In the genomic region with DNA sequence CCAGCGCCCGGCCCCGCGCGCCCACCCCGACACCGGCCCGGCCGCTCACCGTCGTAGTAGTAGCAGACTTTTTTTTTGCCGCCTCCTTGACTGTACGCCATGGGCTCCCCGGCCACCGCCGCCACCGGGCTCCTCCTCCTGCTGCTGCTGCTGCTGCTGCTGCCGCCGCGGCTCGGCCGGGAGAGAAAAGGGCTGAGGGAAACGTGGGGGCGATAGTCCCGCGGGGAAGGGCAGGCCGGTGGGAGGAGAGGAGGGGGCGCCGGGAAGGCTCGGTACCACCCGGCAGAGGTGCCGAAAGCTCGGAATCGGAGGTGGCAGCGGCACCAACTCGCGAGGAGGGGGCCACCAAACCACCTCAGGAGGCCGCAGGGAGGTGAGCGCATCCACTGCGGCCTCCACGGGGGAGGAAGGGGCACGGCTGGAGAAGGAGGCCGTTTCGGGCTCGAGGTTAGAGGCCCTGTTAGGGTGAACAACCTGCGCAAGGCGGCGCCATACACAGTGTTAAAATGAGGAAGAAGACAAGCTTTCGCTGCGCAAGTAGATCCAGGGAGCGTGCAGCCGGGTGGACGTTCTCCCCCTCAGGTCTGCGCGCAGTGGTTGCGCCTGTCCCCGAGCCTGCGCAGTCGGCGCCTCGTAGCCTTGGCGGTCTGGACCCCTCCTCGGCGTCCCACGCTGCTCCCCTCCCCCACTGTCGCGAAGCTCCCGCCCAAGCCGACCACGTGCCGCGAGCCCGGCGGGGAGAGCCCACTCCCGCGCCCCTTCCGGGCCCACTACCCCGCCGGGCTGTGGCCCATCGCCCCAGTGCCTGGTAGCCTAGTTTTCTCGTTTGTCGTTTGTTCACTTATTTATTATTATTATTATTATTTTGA, we compare ENCODE assay signal across 1 cellular context.
TF ChIP-seq lines count a peak whose summit lies in the region.

TSS of gene HDAC2 (minus strand) at position 341 of the 869 bp plus-strand sequence. CDS start at position 101, 240 bp downstream.

TF ChIP-seq in HEK293, 187 proteins besides CTCF, POLR2A, EP300 and RAD21 (continued from another document and continues in another):
- TF ChIP-seq, protein P1, sequence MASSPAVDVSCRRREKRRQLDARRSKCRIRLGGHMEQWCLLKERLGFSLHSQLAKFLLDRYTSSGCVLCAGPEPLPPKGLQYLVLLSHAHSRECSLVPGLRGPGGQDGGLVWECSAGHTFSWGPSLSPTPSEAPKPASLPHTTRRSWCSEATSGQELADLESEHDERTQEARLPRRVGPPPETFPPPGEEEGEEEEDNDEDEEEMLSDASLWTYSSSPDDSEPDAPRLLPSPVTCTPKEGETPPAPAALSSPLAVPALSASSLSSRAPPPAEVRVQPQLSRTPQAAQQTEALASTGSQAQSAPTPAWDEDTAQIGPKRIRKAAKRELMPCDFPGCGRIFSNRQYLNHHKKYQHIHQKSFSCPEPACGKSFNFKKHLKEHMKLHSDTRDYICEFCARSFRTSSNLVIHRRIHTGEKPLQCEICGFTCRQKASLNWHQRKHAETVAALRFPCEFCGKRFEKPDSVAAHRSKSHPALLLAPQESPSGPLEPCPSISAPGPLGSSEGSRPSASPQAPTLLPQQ (tag by site-specific recombination; IDR thresholded peaks at IDR 0.05) = peak; percentile 98
- no peak for TF ChIP-seq ZNF830 (tag by site-specific recombination; IDR thresholded peaks at IDR 0.05; ENCODE audit: low read depth)
- TF ChIP-seq, protein P2, sequence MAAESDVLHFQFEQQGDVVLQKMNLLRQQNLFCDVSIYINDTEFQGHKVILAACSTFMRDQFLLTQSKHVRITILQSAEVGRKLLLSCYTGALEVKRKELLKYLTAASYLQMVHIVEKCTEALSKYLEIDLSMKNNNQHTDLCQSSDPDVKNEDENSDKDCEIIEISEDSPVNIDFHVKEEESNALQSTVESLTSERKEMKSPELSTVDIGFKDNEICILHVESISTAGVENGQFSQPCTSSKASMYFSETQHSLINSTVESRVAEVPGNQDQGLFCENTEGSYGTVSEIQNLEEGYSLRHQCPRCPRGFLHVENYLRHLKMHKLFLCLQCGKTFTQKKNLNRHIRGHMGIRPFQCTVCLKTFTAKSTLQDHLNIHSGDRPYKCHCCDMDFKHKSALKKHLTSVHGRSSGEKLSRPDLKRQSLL (tag by site-specific recombination; IDR thresholded peaks at IDR 0.05) = no peak
- TF ChIP-seq ZNF350 (tag by site-specific recombination; IDR thresholded peaks at IDR 0.05) = no peak
- 0 out of 2 replicates have a peak, but pooled peaks have one; percentile 27 for TF ChIP-seq ZNF148 (tag by site-specific recombination; IDR thresholded peaks at IDR 0.05; ENCODE audit: borderline replicate concordance)
- peak; percentile 68 for TF ChIP-seq ZNF600 (tag by site-specific recombination; IDR thresholded peaks at IDR 0.05)
- TF ChIP-seq ZNF157 (tag by site-specific recombination; IDR thresholded peaks at IDR 0.05) = no peak
- TF ChIP-seq ZFP41 (tag by site-specific recombination; IDR thresholded peaks at IDR 0.05; ENCODE audit: borderline replicate concordance) = no peak
- TF ChIP-seq ZNF24 (tag by site-specific recombination; IDR thresholded peaks at IDR 0.05) = 0 out of 2 replicates have a peak, but pooled peaks have one; percentile 56
- no peak for TF ChIP-seq PRDM6 (tag by site-specific recombination; IDR thresholded peaks at IDR 0.05)
- TF ChIP-seq ZNF792 (tag by site-specific recombination; IDR thresholded peaks at IDR 0.05) = no peak
- TF ChIP-seq, protein P3, sequence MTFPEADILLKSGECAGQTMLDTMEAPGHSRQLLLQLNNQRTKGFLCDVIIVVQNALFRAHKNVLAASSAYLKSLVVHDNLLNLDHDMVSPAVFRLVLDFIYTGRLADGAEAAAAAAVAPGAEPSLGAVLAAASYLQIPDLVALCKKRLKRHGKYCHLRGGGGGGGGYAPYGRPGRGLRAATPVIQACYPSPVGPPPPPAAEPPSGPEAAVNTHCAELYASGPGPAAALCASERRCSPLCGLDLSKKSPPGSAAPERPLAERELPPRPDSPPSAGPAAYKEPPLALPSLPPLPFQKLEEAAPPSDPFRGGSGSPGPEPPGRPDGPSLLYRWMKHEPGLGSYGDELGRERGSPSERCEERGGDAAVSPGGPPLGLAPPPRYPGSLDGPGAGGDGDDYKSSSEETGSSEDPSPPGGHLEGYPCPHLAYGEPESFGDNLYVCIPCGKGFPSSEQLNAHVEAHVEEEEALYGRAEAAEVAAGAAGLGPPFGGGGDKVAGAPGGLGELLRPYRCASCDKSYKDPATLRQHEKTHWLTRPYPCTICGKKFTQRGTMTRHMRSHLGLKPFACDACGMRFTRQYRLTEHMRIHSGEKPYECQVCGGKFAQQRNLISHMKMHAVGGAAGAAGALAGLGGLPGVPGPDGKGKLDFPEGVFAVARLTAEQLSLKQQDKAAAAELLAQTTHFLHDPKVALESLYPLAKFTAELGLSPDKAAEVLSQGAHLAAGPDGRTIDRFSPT (tag by site-specific recombination; IDR thresholded peaks at IDR 0.05) = peak; percentile 93
- no peak for TF ChIP-seq OVOL3 (tag by site-specific recombination; IDR thresholded peaks at IDR 0.05)
- no peak for TF ChIP-seq ZNF266 (tag by site-specific recombination; IDR thresholded peaks at IDR 0.05; ENCODE audit: low read depth)
- peak; percentile 78; the same call in 1 of the 2 replicates for TF ChIP-seq ZNF785 (tag by site-specific recombination; IDR thresholded peaks at IDR 0.05)
- TF ChIP-seq ZNF776 (tag by site-specific recombination; IDR thresholded peaks at IDR 0.05; ENCODE audit: borderline replicate concordance) = no peak
- no peak for TF ChIP-seq ZNF132 (tag by site-specific recombination; IDR thresholded peaks at IDR 0.05; ENCODE audit: borderline replicate concordance)
- no peak for TF ChIP-seq ZNF202 (tag by site-specific recombination; IDR thresholded peaks at IDR 0.05; ENCODE audit: borderline replicate concordance)
- TF ChIP-seq, protein P4, sequence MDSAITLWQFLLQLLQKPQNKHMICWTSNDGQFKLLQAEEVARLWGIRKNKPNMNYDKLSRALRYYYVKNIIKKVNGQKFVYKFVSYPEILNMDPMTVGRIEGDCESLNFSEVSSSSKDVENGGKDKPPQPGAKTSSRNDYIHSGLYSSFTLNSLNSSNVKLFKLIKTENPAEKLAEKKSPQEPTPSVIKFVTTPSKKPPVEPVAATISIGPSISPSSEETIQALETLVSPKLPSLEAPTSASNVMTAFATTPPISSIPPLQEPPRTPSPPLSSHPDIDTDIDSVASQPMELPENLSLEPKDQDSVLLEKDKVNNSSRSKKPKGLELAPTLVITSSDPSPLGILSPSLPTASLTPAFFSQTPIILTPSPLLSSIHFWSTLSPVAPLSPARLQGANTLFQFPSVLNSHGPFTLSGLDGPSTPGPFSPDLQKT (IDR thresholded peaks at IDR 0.05; ENCODE audit: borderline replicate concordance, low read depth, low read length) = no peak
- TF ChIP-seq KLF8 (tag by site-specific recombination; IDR thresholded peaks at IDR 0.05) = peak; percentile 69; the same call in 1 of the 2 replicates
- peak; percentile 83 for TF ChIP-seq ZNF341 (tag by site-specific recombination; IDR thresholded peaks at IDR 0.05; ENCODE audit: low read depth)
- TF ChIP-seq, protein P5, sequence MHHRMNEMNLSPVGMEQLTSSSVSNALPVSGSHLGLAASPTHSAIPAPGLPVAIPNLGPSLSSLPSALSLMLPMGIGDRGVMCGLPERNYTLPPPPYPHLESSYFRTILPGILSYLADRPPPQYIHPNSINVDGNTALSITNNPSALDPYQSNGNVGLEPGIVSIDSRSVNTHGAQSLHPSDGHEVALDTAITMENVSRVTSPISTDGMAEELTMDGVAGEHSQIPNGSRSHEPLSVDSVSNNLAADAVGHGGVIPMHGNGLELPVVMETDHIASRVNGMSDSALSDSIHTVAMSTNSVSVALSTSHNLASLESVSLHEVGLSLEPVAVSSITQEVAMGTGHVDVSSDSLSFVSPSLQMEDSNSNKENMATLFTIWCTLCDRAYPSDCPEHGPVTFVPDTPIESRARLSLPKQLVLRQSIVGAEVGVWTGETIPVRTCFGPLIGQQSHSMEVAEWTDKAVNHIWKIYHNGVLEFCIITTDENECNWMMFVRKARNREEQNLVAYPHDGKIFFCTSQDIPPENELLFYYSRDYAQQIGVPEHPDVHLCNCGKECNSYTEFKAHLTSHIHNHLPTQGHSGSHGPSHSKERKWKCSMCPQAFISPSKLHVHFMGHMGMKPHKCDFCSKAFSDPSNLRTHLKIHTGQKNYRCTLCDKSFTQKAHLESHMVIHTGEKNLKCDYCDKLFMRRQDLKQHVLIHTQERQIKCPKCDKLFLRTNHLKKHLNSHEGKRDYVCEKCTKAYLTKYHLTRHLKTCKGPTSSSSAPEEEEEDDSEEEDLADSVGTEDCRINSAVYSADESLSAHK (tag by site-specific recombination; IDR thresholded peaks at IDR 0.05) = peak; percentile 70; the same call in 1 of the 2 replicates
- TF ChIP-seq ZNF133 (tag by site-specific recombination; IDR thresholded peaks at IDR 0.05) = no peak
- peak; percentile 82; the same call in 1 of the 2 replicates for TF ChIP-seq ZSCAN5A (tag by site-specific recombination; IDR thresholded peaks at IDR 0.05)
- no peak for TF ChIP-seq ZNF174 (tag by site-specific recombination; IDR thresholded peaks at IDR 0.05)
- TF ChIP-seq SALL2 (tag by site-specific recombination; IDR thresholded peaks at IDR 0.05; ENCODE audit: borderline replicate concordance) = no peak
- TF ChIP-seq, protein P6, sequence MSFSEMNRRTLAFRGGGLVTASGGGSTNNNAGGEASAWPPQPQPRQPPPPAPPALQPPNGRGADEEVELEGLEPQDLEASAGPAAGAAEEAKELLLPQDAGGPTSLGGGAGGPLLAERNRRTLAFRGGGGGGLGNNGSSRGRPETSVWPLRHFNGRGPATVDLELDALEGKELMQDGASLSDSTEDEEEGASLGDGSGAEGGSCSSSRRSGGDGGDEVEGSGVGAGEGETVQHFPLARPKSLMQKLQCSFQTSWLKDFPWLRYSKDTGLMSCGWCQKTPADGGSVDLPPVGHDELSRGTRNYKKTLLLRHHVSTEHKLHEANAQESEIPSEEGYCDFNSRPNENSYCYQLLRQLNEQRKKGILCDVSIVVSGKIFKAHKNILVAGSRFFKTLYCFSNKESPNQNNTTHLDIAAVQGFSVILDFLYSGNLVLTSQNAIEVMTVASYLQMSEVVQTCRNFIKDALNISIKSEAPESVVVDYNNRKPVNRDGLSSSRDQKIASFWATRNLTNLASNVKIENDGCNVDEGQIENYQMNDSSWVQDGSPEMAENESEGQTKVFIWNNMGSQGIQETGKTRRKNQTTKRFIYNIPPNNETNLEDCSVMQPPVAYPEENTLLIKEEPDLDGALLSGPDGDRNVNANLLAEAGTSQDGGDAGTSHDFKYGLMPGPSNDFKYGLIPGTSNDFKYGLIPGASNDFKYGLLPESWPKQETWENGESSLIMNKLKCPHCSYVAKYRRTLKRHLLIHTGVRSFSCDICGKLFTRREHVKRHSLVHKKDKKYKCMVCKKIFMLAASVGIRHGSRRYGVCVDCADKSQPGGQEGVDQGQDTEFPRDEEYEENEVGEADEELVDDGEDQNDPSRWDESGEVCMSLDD (tag by site-specific recombination; IDR thresholded peaks at IDR 0.05) = peak; percentile 75
- peak; percentile 53 for TF ChIP-seq ZNF366 (tag by site-specific recombination; conservative IDR thresholded peaks at IDR 0.05)
- TF ChIP-seq, protein P7, sequence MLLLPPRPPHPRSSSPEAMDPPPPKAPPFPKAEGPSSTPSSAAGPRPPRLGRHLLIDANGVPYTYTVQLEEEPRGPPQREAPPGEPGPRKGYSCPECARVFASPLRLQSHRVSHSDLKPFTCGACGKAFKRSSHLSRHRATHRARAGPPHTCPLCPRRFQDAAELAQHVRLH (tag by site-specific recombination; IDR thresholded peaks at IDR 0.05) = peak; percentile 69
- TF ChIP-seq ZNF292 (tag by site-specific recombination; IDR thresholded peaks at IDR 0.05; ENCODE audit: borderline replicate concordance, low read depth) = no peak
- TF ChIP-seq ZNF423 (tag by site-specific recombination; IDR thresholded peaks at IDR 0.05) = no peak
- peak; percentile 99 for TF ChIP-seq GLIS2 (tag by site-specific recombination; IDR thresholded peaks at IDR 0.05)
- TF ChIP-seq ZNF121 (tag by site-specific recombination; IDR thresholded peaks at IDR 0.05) = 0 out of 2 replicates have a peak, but pooled peaks have one; percentile 14
- peak; percentile 84 for TF ChIP-seq SETDB1 (IDR thresholded peaks at IDR 0.05; ENCODE audit: insufficient read length, low read length)
- TF ChIP-seq OSR2 (tag by site-specific recombination; IDR thresholded peaks at IDR 0.05) = peak; percentile 59; the same call in 1 of the 2 replicates
